Comparison of ENCODE assay signal across 1 cellular context in the genomic region with DNA sequence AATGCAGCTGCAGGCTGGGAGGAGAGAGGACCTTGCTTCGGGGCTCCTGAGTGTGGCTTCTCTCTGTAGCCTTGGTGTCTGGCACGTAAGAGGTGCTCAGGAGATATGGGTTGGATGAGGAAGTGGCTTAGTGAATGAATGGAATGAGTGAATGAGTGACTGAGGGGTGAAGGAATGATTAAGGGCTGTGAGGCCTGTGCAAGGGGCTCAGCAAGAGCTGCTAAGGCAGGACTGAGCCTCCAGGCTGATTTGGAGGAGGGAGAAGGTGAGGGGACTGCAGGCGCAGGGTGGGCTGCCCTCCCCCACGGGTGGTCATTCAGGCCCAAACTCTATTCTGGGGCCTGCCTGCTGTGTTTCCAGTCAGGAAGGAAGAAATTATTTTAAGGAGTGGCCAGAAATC.
TF ChIP-seq lines count a peak whose summit lies in the region.

No MANE protein-coding gene starts in this region.

TF ChIP-seq in IMR-90, 13 proteins besides CTCF, POLR2A, EP300 and RAD21:
- no peak for TF ChIP-seq CHD1 (IDR thresholded peaks at IDR 0.05; ENCODE audit: low read depth, low read length)
- TF ChIP-seq MAZ (IDR thresholded peaks at IDR 0.05; ENCODE audit: borderline replicate concordance, low read depth, low read length): no peak
- TF ChIP-seq SMC3 (IDR thresholded peaks at IDR 0.05; ENCODE audit: low read depth, low read length): no peak
- TF ChIP-seq FOS (IDR thresholded peaks at IDR 0.05; ENCODE audit: low read depth, low read length): no peak
